16 cellular contexts compared by ENCODE assay signal in the genomic region with DNA sequence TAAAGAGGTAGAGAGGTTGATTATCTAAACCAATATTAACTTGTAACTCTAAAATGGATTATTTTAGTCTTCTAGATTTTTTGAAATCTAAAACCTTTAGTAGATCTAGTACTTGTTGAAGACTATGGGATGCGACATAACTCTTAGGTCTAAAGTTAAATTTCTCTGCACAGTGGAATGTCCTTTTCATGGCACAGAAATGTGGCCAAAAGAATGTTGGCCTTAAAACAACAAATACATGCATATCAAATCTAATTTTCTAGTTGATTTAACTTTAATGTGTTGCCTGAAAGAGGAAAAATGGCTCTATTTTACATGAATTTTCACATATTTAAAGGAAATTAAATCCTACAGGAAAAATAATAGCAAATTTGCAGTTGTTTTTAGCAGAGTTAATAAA.
"Had no signal": no experiment of that assay in that cellular context is flagged by ENCODE, and none has a peak within 500 bp of the region (broad histone marks: within the 10 kb centered on the region; RNA-seq: fewer than 3 reads in every experiment).

No MANE protein-coding gene starts in this region.

- H3K4me3 ChIP-seq: breast epithelium, gastrocnemius medialis, left ventricle myocardium inferior, psoas muscle, suprapubic skin had no signal

- DNase-seq: activated CD4-positive, alpha-beta T cell treated with anti-CD3 and anti-CD28 coated beads for 4 hours; activated CD8-positive, alpha-beta memory T cell treated with anti-CD3 and anti-CD28 coated beads, Interleukin-2, amount 50 U/mL, for 4 hours; activated CD8-positive, alpha-beta T cell treated with anti-CD3 and anti-CD28 coated beads for 36 hours; activated T-cell treated with anti-CD3 and anti-CD28 coated beads, Interleukin-2, amount 50 U/mL, for 72 hours; gastrocnemius medialis; kidney; left ventricle myocardium inferior; occipital lobe; psoas muscle; stimulated activated naive CD8-positive, alpha-beta T cell treated with anti-CD3 and anti-CD28 coated beads, Interleukin-15, Interleukin-2, amounts not matched to agents 100 U/mL and 50 U/mL, for 24 hours; T-helper 9 cell; WERI-Rb-1 had no signal

- ATAC-seq: activated CD8-positive, alpha-beta T cell treated with anti-CD3 and anti-CD28 coated beads for 36 hours; activated T-cell treated with anti-CD3 and anti-CD28 coated beads, Interleukin-2, amount 50 U/mL, for 72 hours; gastrocnemius medialis; natural killer cell treated with Interleukin-12 subunit alpha and Interleukin-12 subunit beta and Interleukin-15 and Interleukin-18, amount 100 ng/mL, for 72 hours; psoas muscle; sciatic nerve; stimulated activated naive CD8-positive, alpha-beta T cell treated with anti-CD3 and anti-CD28 coated beads, Interleukin-15, Interleukin-2, amounts not matched to agents 100 U/mL and 50 U/mL, for 24 hours had no signal
